In genomic region chr3:174358252-174358651, GRCh38 we compare ENCODE assay signal across 13 cellular contexts.
DNase-seq lines count a peak whose midpoint lies in the region; ATAC-seq lines count a peak whose summit lies in the region.
"Had no signal": no experiment of that assay in that cellular context is flagged by ENCODE, and none has a peak within 500 bp of the region (broad histone marks: within the 10 kb centered on the region; RNA-seq: fewer than 3 reads in every experiment).

No MANE protein-coding gene starts in this region.

- ATAC-seq in left lobe of liver, result no peak
- ATAC-seq: HepG2 had no signal

- intact Hi-C loops in head of caudate nucleus (cut with DNase I), result no loop called here

- DNase-seq in DMS53 (lab: John Stamatoyannopoulos, UW) (peak; percentile 71), H4 (ENCODE audit: low spot score) (peak; percentile 30), NCI-H69 (lab: John Stamatoyannopoulos, UW) (peak; percentile 17), iris pigment epithelial cell (ENCODE audit: low read depth) (peak; percentile 8), ureter (ENCODE audit: low spot score) (no peak), head of caudate nucleus (no peak), left lobe of liver (ENCODE audit: low spot score) (no peak)
- DNase-seq: C1 segment of cervical spinal cord; CD4-positive, alpha-beta T cell; DND-41; GDM1; H7 had no signal

Comparison
In these comparisons a context has a peak if more than half of its experiments do, and no peak if none do; other contexts are left out.
1. DNase-seq: peak in DMS53 (single experiment), H4 (single experiment), NCI-H69 (single experiment) and iris pigment epithelial cell (single experiment); none in ureter (single experiment), head of caudate nucleus (0 of 42) and left lobe of liver (single experiment).